21 cellular contexts compared by ENCODE assay signal in the genomic region with DNA sequence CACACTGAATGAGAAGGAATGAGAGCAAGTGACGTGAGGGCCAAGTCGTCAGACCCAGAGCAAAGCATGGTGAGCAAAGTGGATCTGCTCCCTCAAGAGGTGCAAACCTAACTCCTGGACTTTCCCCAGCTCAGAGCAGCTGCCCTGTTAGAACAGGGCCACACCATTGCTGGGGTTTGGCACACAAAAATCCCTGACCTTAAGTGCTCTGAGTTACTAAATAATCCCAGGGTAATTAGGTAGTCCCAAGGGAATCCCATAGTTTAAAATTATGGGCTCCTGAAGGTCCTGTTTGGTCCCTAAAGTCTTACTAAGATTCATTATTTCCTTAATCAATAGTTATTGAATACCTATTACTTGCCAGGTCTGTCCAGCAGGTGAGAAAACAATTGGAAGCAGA.
"Had no signal": no experiment of that assay in that cellular context is flagged by ENCODE, and none has a peak within 500 bp of the region (broad histone marks: within the 10 kb centered on the region; RNA-seq: fewer than 3 reads in every experiment).

No MANE protein-coding gene starts in this region.

- H3K27ac ChIP-seq: cardiac muscle cell, epithelial cell of prostate, neutrophil, tibial artery, VCaP had no signal

- H3K9me3 ChIP-seq: body of pancreas, gastroesophageal sphincter, neutrophil, pancreas, tibial artery had no signal

- H3K9me3 Mint-ChIP-seq: activated naive CD4-positive, alpha-beta T cell treated with anti-CD3 and anti-CD28 coated beads, Interleukin-2, amount 50 U/mL, for 24 hours; activated T-helper 1 cell treated with anti-CD3 and anti-CD28 coated beads, Interleukin-12 subunit alpha, Interleukin-12 subunit beta, Interleukin-2, Interleukin-4 antibody, amounts not matched to agents 30 ng/mL and 10 ng/mL and 1 ng/mL, durations not matched to agents 14 hours and 24 hours and 36 hours; natural killer cell treated with Interleukin-12 subunit alpha and Interleukin-12 subunit beta and Interleukin-15 and Interleukin-18, amount 100 ng/mL, for 72 hours had no signal

- H3K36me3 ChIP-seq: cardiac muscle cell, gastroesophageal sphincter, neutrophil, pancreas, tibial artery had no signal

- H3K36me3 Mint-ChIP-seq: activated naive CD4-positive, alpha-beta T cell treated with anti-CD3 and anti-CD28 coated beads, Interleukin-2, amount 50 U/mL, for 24 hours; natural killer cell treated with Interleukin-12 subunit alpha and Interleukin-12 subunit beta and Interleukin-15 and Interleukin-18, amount 100 ng/mL, for 72 hours had no signal

- H3K4me3 ChIP-seq: body of pancreas, cardiac muscle cell, gastroesophageal sphincter, pancreas, tibial artery had no signal

- H3K4me3 Mint-ChIP-seq: activated CD8-positive, alpha-beta T cell treated with anti-CD3 and anti-CD28 coated beads, Interleukin-2, amount 10 ng/mL, durations not matched to agents 7 days and 5 days; activated naive CD4-positive, alpha-beta T cell treated with anti-CD3 and anti-CD28 coated beads, Interleukin-2, amount 50 U/mL, for 24 hours; activated T-helper 1 cell treated with anti-CD3 and anti-CD28 coated beads, Interleukin-12 subunit alpha, Interleukin-12 subunit beta, Interleukin-2, Interleukin-4 antibody, amounts not matched to agents 30 ng/mL and 10 ng/mL and 1 ng/mL, durations not matched to agents 14 hours and 24 hours and 36 hours; natural killer cell treated with Interleukin-12 subunit alpha and Interleukin-12 subunit beta and Interleukin-15 and Interleukin-18, amount 100 ng/mL, for 72 hours had no signal

- H3K27ac Mint-ChIP-seq: activated CD8-positive, alpha-beta T cell treated with anti-CD3 and anti-CD28 coated beads, Interleukin-2, amount 10 ng/mL, durations not matched to agents 7 days and 5 days; activated naive CD4-positive, alpha-beta T cell treated with anti-CD3 and anti-CD28 coated beads, Interleukin-2, amount 50 U/mL, for 24 hours; activated T-helper 1 cell treated with anti-CD3 and anti-CD28 coated beads, Interleukin-12 subunit alpha, Interleukin-12 subunit beta, Interleukin-2, Interleukin-4 antibody, amounts not matched to agents 30 ng/mL and 10 ng/mL and 1 ng/mL, durations not matched to agents 14 hours and 24 hours and 36 hours had no signal

- H3K27me3 ChIP-seq: body of pancreas, cardiac muscle cell, gastroesophageal sphincter, neutrophil, pancreas, tibial artery had no signal

- DNase-seq: activated CD4-positive, alpha-beta T cell treated with anti-CD3 and anti-CD28 coated beads, Interleukin-2, amount 50 U/mL, for 1 hour; activated CD8-positive, alpha-beta T cell treated with anti-CD3 and anti-CD28 coated beads, Interleukin-2, amount 10 ng/mL, durations not matched to agents 7 days and 5 days; activated gamma-delta T cell treated with Interleukin-2 at 50 U/mL for 16 hours; anterior cingulate cortex; body of pancreas; kidney; midbrain; pancreas; stimulated activated CD4-positive, alpha-beta T cell treated with anti-CD3 and anti-CD28 coated beads, Interleukin-2, amount 100 ng/mL, for 48 hours; stimulated activated CD8-positive, alpha-beta memory T cell treated with anti-CD3 and anti-CD28 coated beads, Interleukin-4, amount 100 ng/mL, for 48 hours; stimulated activated naive CD4-positive, alpha-beta T cell; tibial artery had no signal

- ATAC-seq: activated CD4-positive, CD25-positive, alpha-beta regulatory T cell treated with anti-CD3 and anti-CD28 coated beads, Interleukin-2, amount 50 U/mL, for 24 hours; activated CD8-positive, alpha-beta T cell treated with anti-CD3 and anti-CD28 coated beads, Interleukin-2, amount 10 ng/mL, durations not matched to agents 7 days and 5 days; body of pancreas; gastroesophageal sphincter; natural killer cell treated with Interleukin-12 subunit alpha and Interleukin-12 subunit beta and Interleukin-15 and Interleukin-18, amount 100 ng/mL, for 72 hours; pancreas had no signal
